7 cellular contexts compared by ENCODE assay signal in the genomic region with DNA sequence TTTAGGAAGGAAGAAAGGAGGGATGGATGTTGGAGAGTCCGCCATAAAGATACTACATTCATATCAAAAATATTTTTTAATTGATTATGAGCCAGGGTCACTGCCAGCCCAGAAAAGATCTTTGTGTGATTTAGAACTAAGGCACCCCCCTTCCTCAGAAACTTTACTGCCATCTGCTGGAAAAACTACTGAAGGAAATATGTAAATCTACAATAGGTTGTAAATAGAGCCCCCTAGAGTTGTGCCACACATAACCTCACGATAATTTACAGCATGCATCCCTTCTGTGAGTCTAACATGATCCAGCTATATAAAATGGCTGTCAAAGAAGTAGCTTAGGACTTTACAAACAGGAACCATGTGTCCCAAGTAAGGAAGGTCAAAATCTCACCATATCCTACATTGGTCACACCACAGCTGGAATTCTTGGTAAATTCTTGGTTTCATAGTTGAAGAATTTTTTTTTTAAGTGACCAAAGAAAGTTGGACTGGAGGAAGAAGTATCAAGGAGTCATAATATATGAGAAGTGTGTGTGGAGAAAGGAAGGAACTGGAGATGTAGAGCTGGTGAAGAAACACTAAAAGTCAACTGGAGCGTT.
DNase-seq lines count a peak whose midpoint lies in the region; ATAC-seq and TF ChIP-seq lines count a peak whose summit lies in the region.

No MANE protein-coding gene starts in this region.

- no peak overlapping the region for H2AFZ ChIP-seq in parathyroid adenoma

- no peak for ATAC-seq in HG02642 (IDR thresholded peaks at IDR 0.05; ENCODE audit: poor library complexity, unreplicated experiment)
- ATAC-seq in GM18873 (IDR thresholded peaks at IDR 0.05; ENCODE audit: low FRiP score, unreplicated experiment): no peak

- peak; percentile 28 for TF ChIP-seq CTCF in parathyroid adenoma (IDR thresholded peaks at IDR 0.05)

- H3K4me2 ChIP-seq in parathyroid adenoma (ENCODE audit: low read length): no peak overlapping the region

- no peaks in the 10 kb centered on the region for H3K36me3 ChIP-seq in parathyroid adenoma (ENCODE audit: control insufficient read depth, insufficient read depth, low read length)

- no peak overlapping the region for H3K27ac ChIP-seq in parathyroid adenoma

- no peaks in the 10 kb centered on the region for H3K27me3 ChIP-seq in parathyroid adenoma (ENCODE audit: control insufficient read depth, insufficient read depth, low read length)

- DNase-seq in GM03348 (ENCODE audit: low spot score) (peak; percentile 68), NCI-H1694 (lab: John Stamatoyannopoulos, UW) (peak; percentile 58), cerebellar cortex (ENCODE audit: low spot score) (peak; percentile 62), pons (ENCODE audit: low spot score) (no peak)

- H3K9ac ChIP-seq in parathyroid adenoma: no peak overlapping the region

- H3K9me3 ChIP-seq in parathyroid adenoma (ENCODE audit: control insufficient read depth, low read length): no peaks in the 10 kb centered on the region

- no peaks in the 10 kb centered on the region for H3K79me2 ChIP-seq in parathyroid adenoma

- H3K4me3 ChIP-seq in parathyroid adenoma (ENCODE audit: low read depth, low read length): no peak overlapping the region

- no peaks in the 10 kb centered on the region for H3K4me1 ChIP-seq in parathyroid adenoma
